Comparison of ENCODE assay signal across 1 cellular context in the genomic region with DNA sequence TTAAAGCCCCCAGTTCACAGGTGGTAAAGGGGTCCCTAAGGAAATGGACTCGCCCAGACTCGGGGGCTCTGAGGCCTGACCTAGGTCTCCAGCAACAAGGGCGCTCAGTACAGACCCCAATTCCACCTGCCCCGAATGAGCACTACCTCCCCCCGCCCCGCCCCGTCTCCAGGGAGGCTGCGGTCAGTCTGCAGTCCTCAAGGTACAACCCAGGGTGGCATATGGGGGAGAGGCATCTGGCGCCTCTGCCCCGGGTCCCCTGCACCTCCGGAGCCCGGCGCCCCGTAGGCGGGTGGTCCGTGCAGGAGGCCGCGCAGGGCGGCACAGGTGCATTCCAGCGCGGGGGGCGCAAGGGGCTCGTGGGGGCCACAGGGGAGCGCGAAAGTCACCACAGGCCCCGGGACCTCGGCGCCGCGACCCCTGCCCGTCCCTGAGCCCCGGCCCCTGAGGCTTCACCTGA.
TF ChIP-seq lines count a peak whose summit lies in the region.

No MANE protein-coding gene starts in this region.

TF ChIP-seq in H1, 55 proteins besides CTCF, POLR2A, EP300 and RAD21 (continued from another document):
- TF ChIP-seq, protein P1, sequence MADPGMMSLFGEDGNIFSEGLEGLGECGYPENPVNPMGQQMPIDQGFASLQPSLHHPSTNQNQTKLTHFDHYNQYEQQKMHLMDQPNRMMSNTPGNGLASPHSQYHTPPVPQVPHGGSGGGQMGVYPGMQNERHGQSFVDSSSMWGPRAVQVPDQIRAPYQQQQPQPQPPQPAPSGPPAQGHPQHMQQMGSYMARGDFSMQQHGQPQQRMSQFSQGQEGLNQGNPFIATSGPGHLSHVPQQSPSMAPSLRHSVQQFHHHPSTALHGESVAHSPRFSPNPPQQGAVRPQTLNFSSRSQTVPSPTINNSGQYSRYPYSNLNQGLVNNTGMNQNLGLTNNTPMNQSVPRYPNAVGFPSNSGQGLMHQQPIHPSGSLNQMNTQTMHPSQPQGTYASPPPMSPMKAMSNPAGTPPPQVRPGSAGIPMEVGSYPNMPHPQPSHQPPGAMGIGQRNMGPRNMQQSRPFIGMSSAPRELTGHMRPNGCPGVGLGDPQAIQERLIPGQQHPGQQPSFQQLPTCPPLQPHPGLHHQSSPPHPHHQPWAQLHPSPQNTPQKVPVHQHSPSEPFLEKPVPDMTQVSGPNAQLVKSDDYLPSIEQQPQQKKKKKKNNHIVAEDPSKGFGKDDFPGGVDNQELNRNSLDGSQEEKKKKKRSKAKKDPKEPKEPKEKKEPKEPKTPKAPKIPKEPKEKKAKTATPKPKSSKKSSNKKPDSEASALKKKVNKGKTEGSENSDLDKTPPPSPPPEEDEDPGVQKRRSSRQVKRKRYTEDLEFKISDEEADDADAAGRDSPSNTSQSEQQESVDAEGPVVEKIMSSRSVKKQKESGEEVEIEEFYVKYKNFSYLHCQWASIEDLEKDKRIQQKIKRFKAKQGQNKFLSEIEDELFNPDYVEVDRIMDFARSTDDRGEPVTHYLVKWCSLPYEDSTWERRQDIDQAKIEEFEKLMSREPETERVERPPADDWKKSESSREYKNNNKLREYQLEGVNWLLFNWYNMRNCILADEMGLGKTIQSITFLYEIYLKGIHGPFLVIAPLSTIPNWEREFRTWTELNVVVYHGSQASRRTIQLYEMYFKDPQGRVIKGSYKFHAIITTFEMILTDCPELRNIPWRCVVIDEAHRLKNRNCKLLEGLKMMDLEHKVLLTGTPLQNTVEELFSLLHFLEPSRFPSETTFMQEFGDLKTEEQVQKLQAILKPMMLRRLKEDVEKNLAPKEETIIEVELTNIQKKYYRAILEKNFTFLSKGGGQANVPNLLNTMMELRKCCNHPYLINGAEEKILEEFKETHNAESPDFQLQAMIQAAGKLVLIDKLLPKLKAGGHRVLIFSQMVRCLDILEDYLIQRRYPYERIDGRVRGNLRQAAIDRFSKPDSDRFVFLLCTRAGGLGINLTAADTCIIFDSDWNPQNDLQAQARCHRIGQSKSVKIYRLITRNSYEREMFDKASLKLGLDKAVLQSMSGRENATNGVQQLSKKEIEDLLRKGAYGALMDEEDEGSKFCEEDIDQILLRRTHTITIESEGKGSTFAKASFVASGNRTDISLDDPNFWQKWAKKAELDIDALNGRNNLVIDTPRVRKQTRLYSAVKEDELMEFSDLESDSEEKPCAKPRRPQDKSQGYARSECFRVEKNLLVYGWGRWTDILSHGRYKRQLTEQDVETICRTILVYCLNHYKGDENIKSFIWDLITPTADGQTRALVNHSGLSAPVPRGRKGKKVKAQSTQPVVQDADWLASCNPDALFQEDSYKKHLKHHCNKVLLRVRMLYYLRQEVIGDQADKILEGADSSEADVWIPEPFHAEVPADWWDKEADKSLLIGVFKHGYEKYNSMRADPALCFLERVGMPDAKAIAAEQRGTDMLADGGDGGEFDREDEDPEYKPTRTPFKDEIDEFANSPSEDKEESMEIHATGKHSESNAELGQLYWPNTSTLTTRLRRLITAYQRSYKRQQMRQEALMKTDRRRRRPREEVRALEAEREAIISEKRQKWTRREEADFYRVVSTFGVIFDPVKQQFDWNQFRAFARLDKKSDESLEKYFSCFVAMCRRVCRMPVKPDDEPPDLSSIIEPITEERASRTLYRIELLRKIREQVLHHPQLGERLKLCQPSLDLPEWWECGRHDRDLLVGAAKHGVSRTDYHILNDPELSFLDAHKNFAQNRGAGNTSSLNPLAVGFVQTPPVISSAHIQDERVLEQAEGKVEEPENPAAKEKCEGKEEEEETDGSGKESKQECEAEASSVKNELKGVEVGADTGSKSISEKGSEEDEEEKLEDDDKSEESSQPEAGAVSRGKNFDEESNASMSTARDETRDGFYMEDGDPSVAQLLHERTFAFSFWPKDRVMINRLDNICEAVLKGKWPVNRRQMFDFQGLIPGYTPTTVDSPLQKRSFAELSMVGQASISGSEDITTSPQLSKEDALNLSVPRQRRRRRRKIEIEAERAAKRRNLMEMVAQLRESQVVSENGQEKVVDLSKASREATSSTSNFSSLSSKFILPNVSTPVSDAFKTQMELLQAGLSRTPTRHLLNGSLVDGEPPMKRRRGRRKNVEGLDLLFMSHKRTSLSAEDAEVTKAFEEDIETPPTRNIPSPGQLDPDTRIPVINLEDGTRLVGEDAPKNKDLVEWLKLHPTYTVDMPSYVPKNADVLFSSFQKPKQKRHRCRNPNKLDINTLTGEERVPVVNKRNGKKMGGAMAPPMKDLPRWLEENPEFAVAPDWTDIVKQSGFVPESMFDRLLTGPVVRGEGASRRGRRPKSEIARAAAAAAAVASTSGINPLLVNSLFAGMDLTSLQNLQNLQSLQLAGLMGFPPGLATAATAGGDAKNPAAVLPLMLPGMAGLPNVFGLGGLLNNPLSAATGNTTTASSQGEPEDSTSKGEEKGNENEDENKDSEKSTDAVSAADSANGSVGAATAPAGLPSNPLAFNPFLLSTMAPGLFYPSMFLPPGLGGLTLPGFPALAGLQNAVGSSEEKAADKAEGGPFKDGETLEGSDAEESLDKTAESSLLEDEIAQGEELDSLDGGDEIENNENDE (IDR thresholded peaks at IDR 0.05; ENCODE audit: insufficient replicate concordance, low read length): no peak
- no peak; the same call in 1 of the 2 replicates for TF ChIP-seq RBBP5 (IDR thresholded peaks at IDR 0.05; ENCODE audit: borderline replicate concordance, low read depth, low read length)
